Comparison of ENCODE assay signal across 8 cellular contexts in genomic region chr16:89723279-89724250, GRCh38. TPM values are rescaled to one million over a fixed set of nuclear protein-coding genes. Genes with fewer than 3 reads are reported as not detected.
A peak's percentile ranks its signal among the peaks of the same experiment; 100 is the strongest.
DNase-seq lines count a peak whose midpoint lies in the region; ATAC-seq and TF ChIP-seq lines count a peak whose summit lies in the region.

No MANE protein-coding gene starts in this region.

- H3K56ac ChIP-seq in H9 (ENCODE audit: insufficient read length, low read depth, low read length) = no peak overlapping the region

- H3K4ac ChIP-seq in H9 (ENCODE audit: low read depth, low read length) = no peak overlapping the region

- no peaks in the 10 kb centered on the region for H4K20me1 ChIP-seq in H9 (ENCODE audit: control insufficient read depth, insufficient read depth, insufficient read length)

- no peak overlapping the region for H3K9ac ChIP-seq in H9 (ENCODE audit: extremely low read depth, insufficient read length, low read length)

- H2BK5ac ChIP-seq in H9 (ENCODE audit: insufficient read length, low read length) = no peak overlapping the region

- no peak overlapping the region for H3T11ph ChIP-seq in H9 (ENCODE audit: low read length)

- H3K27ac Mint-ChIP-seq in H9 = no peak overlapping the region

- no peaks in the 10 kb centered on the region for H3K79me1 ChIP-seq in H9 (ENCODE audit: insufficient read depth, low read depth, low read length, poor library complexity, severe bottlenecking)

- H2BK12ac ChIP-seq in H9 (ENCODE audit: insufficient read length, low read depth, low read length) = no peak overlapping the region

- no peak overlapping the region for H3K18ac ChIP-seq in H9 (ENCODE audit: insufficient read length, low read depth, low read length)

- H2BK15ac ChIP-seq in H9 (ENCODE audit: low read depth, low read length) = no peak overlapping the region

- peak overlapping the region; percentile 78 for H3K4me3 ChIP-seq in effector memory CD4-positive, alpha-beta T cell (ENCODE audit: insufficient read depth, low read depth, low read length, poor library complexity, severe bottlenecking)

- no peak overlapping the region for H4K8ac ChIP-seq in H9 (replicated peaks; ENCODE audit: insufficient read length, low read depth, low read length)

- no peak for TF ChIP-seq CTCF in H9 (conservative IDR thresholded peaks at IDR 0.05)

- no peaks in the 10 kb centered on the region for H3K9me3 Mint-ChIP-seq in H9

- no peak overlapping the region for H2AK5ac ChIP-seq in H9 (ENCODE audit: insufficient read length, low read length)

- H3K36me3 ChIP-seq in effector memory CD4-positive, alpha-beta T cell (ENCODE audit: control insufficient read depth, insufficient read depth, low read length) = peaks cover 38% of the 10 kb centered on the region

- no peaks in the 10 kb centered on the region for H3K4me1 ChIP-seq in H9 (ENCODE audit: insufficient read depth, low read length)
- H3K4me1 ChIP-seq in effector memory CD4-positive, alpha-beta T cell (ENCODE audit: control insufficient read depth, insufficient read depth, low read length, poor library complexity, severe bottlenecking) = peaks cover 55% of the 10 kb centered on the region

- WGBS in H9 (ENCODE audit: extremely low coverage, insufficient read length, low lambda C conversion rate) = no CpG with 5 or more reads among the region's 30 CpGs

- H3K27me3 ChIP-seq in H9 (ENCODE audit: insufficient read depth, low read length) = peaks cover 7% of the 10 kb centered on the region; the same call in 1 of the 2 replicates
- H3K27me3 ChIP-seq in effector memory CD4-positive, alpha-beta T cell (replicated peaks; ENCODE audit: control insufficient read depth, insufficient read depth, low read length, poor library complexity, severe bottlenecking) = no peaks in the 10 kb centered on the region

- H3K9me3 ChIP-seq in H9 (ENCODE audit: control insufficient read depth, low read depth, low read length) = no peaks in the 10 kb centered on the region
- no peaks in the 10 kb centered on the region for H3K9me3 ChIP-seq in effector memory CD4-positive, alpha-beta T cell (ENCODE audit: control insufficient read depth, low read length)

- H3K23me2 ChIP-seq in H9 (ENCODE audit: insufficient read length, low read depth, low read length, poor library complexity, severe bottlenecking) = peaks cover 18% of the 10 kb centered on the region

- peaks cover 15 to 18% of the 10 kb centered on the region in 2 experiments for H3K4me1 Mint-ChIP-seq in H9

- peak overlapping the region; percentile 65 to 76; a peak in 4 of 5 replicates for H3K4me3 Mint-ChIP-seq in H9

- peaks cover 11 to 33% (median 24%) of the 10 kb centered on the region in 3 experiments for H3K36me3 Mint-ChIP-seq in H9 (ENCODE audit: insufficient read depth in 1 of 3, low read depth in 3 of 3)

- H4K91ac ChIP-seq in H9 (ENCODE audit: insufficient read length, low read depth, low read length) = no peak overlapping the region

- DNase-seq in H9 (no peak), nucleus accumbens (lab: John Stamatoyannopoulos, UW) (peak; percentile 27 to 99 (median 94)), NCI-H2227 treated with DMSO at 0.1 percent for 48 hours (lab: John Stamatoyannopoulos, UW) (no peak), glomerular visceral epithelial cell (ENCODE audit: extremely low spot score) (no peak), D341Med (ENCODE audit: low spot score) (no peak)
- DNase-seq in activated CD8-positive, alpha-beta memory T cell treated with anti-CD3 and anti-CD28 coated beads for 48 hours (ENCODE audit: low read depth in 2 of 3, low spot score in 2 of 3) = peak; percentile 40 to 65 (median 44)
- DNase-seq in effector memory CD4-positive, alpha-beta T cell = peak; percentile 76 to 83 (median 79)

- H2BK20ac ChIP-seq in H9 (ENCODE audit: low read depth, low read length, poor library complexity, severe bottlenecking) = no peak overlapping the region

- H3K4me2 ChIP-seq in H9 (ENCODE audit: insufficient read depth, insufficient read length, low read length) = no peak overlapping the region

- H3K27me3 Mint-ChIP-seq in H9 (ENCODE audit: low read depth) = peaks cover 37% of the 10 kb centered on the region

- no peak overlapping the region for H3K27ac ChIP-seq in H9 (ENCODE audit: insufficient read length, low read depth, low read length)
- H3K27ac ChIP-seq in effector memory CD4-positive, alpha-beta T cell (ENCODE audit: insufficient read depth, low read length, poor library complexity, severe bottlenecking) = peak overlapping the region; percentile 96

- no peak overlapping the region for H2AFZ ChIP-seq in H9 (ENCODE audit: low read length)

- H3K14ac ChIP-seq in H9 (ENCODE audit: insufficient read depth, low read length) = no peak overlapping the region

- no peak overlapping the region for H4K5ac ChIP-seq in H9 (ENCODE audit: insufficient read length, low read depth, low read length)

- no peak overlapping the region for H3K23ac ChIP-seq in H9 (ENCODE audit: insufficient read length, low read depth, low read length)

- H2BK120ac ChIP-seq in H9 (ENCODE audit: low read depth, low read length, poor library complexity, severe bottlenecking) = no peak overlapping the region

- no peaks in the 10 kb centered on the region for H3K79me2 ChIP-seq in H9 (ENCODE audit: insufficient read depth, low read length)

- no peak for ATAC-seq in GM19455 (IDR thresholded peaks at IDR 0.05; ENCODE audit: unreplicated experiment)

RNA-seq across cellular contexts. Expression of gene ZNF276, which starts 2.2 kb away (rescaled TPM):
- 17.4 and 18.6 TPM in 2 replicates for total RNA-seq in H9 (2021)

RNA-seq across cellular contexts. Expression of gene VPS9D1, which starts 2.9 kb away (rescaled TPM):
- 5.6 and 6.0 TPM in 2 replicates for total RNA-seq in H9 (2021)

RNA-seq across cellular contexts. Expression of gene SPATA2L, which starts 22.1 kb away (rescaled TPM):
- total RNA-seq in H9 (2021) = 27.1 and 27.4 TPM in 2 replicates

RNA-seq across cellular contexts. Expression of gene CDK10, which starts 37.1 kb away (rescaled TPM):
- total RNA-seq in H9 (2021) = 76.6 and 77.1 TPM in 2 replicates

Comparison
In these comparisons a context has a peak if more than half of its experiments do, and no peak if none do; other contexts are left out.
1. DNase-seq: peak in activated CD8-positive, alpha-beta memory T cell treated with anti-CD3 and anti-CD28 coated beads for 48 hours (3 of 3), effector memory CD4-positive, alpha-beta T cell (3 of 3) and nucleus accumbens (56 of 56); none in H9 (single experiment), NCI-H2227 treated with DMSO at 0.1 percent for 48 hours (single experiment), glomerular visceral epithelial cell (single experiment) and D341Med (single experiment).